ENCODE assay signal across 17 cellular contexts in the genomic region with DNA sequence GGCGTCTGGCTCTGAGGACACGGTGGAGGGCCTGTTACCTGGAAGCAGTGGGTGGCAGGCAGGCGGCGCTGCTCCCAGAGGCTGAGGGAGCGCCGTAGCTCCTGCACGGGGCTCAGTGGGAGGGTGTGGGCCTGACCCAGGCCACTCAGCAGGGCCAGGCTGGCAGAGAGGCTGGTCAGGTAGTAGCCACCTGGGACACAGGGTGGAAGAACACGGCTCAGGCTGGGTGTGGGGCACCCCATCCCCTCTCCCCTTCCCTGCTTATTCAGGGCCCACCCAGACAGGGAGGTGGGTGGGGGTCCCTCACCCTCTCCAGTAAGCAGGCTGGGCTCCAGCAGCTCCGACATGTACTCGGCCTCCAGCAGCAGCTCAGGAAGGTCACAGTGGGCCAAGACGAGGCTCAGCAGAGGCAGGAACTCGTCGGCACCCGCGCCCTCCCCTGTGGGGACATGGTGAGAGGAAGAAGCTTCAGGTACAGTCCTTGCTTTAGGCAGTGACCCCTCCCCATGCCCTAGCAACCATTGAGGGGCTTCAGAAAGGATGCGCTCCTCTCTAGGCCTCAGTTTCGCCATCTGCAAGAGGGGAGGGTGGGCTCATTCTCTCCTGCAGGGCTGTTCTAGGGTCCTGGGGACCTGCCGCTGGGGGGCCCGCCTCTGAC. TPM values are rescaled to one million over a fixed set of nuclear protein-coding genes. Genes with fewer than 3 reads are reported as not detected.
"Had no signal": no experiment of that assay in that cellular context is flagged by ENCODE, and none has a peak within 500 bp of the region (broad histone marks: within the 10 kb centered on the region; RNA-seq: fewer than 3 reads in every experiment).

No MANE protein-coding gene starts in this region.

- H3K4me3 ChIP-seq: suprapubic skin had no signal

- FAIRE-seq: islet of Langerhans had no signal

- H3K4me3 Mint-ChIP-seq: activated CD4-positive, alpha-beta memory T cell treated with anti-CD3 and anti-CD28 coated beads for 36 hours; activated CD4-positive, alpha-beta T cell treated with anti-CD3 and anti-CD28 coated beads for 36 hours; activated naive CD8-positive, alpha-beta T cell; naive B cell; stimulated activated naive CD8-positive, alpha-beta T cell treated with anti-CD3 and anti-CD28 coated beads, Interleukin-15, Interleukin-2, amounts not matched to agents 100 ng/mL and 50 ng/mL, for 24 hours had no signal

- H3K27ac ChIP-seq: parathyroid adenoma, skin epidermis, suprapubic skin had no signal

- ATAC-seq: activated CD4-positive, alpha-beta T cell treated with anti-CD3 and anti-CD28 coated beads for 36 hours; esophagus mucosa had no signal

- H3K9me3 Mint-ChIP-seq: activated CD4-positive, alpha-beta memory T cell treated with anti-CD3 and anti-CD28 coated beads for 36 hours; naive B cell; stimulated activated naive CD8-positive, alpha-beta T cell treated with anti-CD3 and anti-CD28 coated beads, Interleukin-15, Interleukin-2, amounts not matched to agents 100 ng/mL and 50 ng/mL, for 24 hours had no signal

- H3K9me3 ChIP-seq: suprapubic skin had no signal

- DNase-seq: activated CD4-positive, alpha-beta memory T cell treated with anti-CD3 and anti-CD28 coated beads for 36 hours; activated CD4-positive, alpha-beta T cell treated with anti-CD3 and anti-CD28 coated beads for 36 hours; activated effector memory CD4-positive, alpha-beta T cell treated with anti-CD3 and anti-CD28 coated beads, Interleukin-2, amount 50 U/mL, for 16 hours; activated T-cell treated with anti-CD3 and anti-CD28 coated beads, Interleukin-2, amount 50 U/mL, for 48 hours; naive B cell; retina; stimulated activated CD4-positive, alpha-beta T cell treated with anti-CD3 and anti-CD28 coated beads, Interleukin-4, amount 100 ng/mL, for 24 hours; stimulated activated CD8-positive, alpha-beta memory T cell treated with anti-CD3 and anti-CD28 coated beads, Interleukin-4, amount 100 ng/mL, for 48 hours; T-helper 2 cell; trophoblast cell had no signal

- H3K79me2 ChIP-seq: parathyroid adenoma had no signal

- H3K4me1 ChIP-seq: parathyroid adenoma had no signal

- H3K27me3 ChIP-seq: suprapubic skin had no signal

- H2AFZ ChIP-seq: parathyroid adenoma had no signal

- H3K27me3 Mint-ChIP-seq: activated CD4-positive, alpha-beta memory T cell treated with anti-CD3 and anti-CD28 coated beads for 36 hours; activated CD4-positive, alpha-beta T cell treated with anti-CD3 and anti-CD28 coated beads for 36 hours; activated naive CD8-positive, alpha-beta T cell; stimulated activated naive CD8-positive, alpha-beta T cell treated with anti-CD3 and anti-CD28 coated beads, Interleukin-15, Interleukin-2, amounts not matched to agents 100 ng/mL and 50 ng/mL, for 24 hours had no signal

- H3K9ac ChIP-seq: parathyroid adenoma had no signal

- H3K36me3 Mint-ChIP-seq: activated naive CD8-positive, alpha-beta T cell; naive B cell had no signal

- H3K27ac Mint-ChIP-seq: activated CD4-positive, alpha-beta memory T cell treated with anti-CD3 and anti-CD28 coated beads for 36 hours; activated CD4-positive, alpha-beta T cell treated with anti-CD3 and anti-CD28 coated beads for 36 hours; activated naive CD8-positive, alpha-beta T cell; naive B cell; stimulated activated naive CD8-positive, alpha-beta T cell treated with anti-CD3 and anti-CD28 coated beads, Interleukin-15, Interleukin-2, amounts not matched to agents 100 ng/mL and 50 ng/mL, for 24 hours had no signal

RNA-seq across cellular contexts. Expression of a gene that starts 16.5 kb away (rescaled TPM):
- total RNA-seq: activated CD4-positive, alpha-beta memory T cell treated with anti-CD3 and anti-CD28 coated beads for 36 hours had no signal
